ENCODE assay signal across 26 cellular contexts in genomic region chr1:26579662-26580061, GRCh38. TPM values are rescaled to one million over a fixed set of nuclear protein-coding genes. Genes with fewer than 3 reads are reported as not detected.
A peak's percentile ranks its signal among the peaks of the same experiment; 100 is the strongest.
DNase-seq lines count a peak whose midpoint lies in the region; ATAC-seq and TF ChIP-seq lines count a peak whose summit lies in the region.
"Had no signal": no experiment of that assay in that cellular context is flagged by ENCODE, and none has a peak within 500 bp of the region (broad histone marks: within the 10 kb centered on the region; RNA-seq: fewer than 3 reads in every experiment).

No MANE protein-coding gene starts in this region.

- H3K9me3 ChIP-seq in CD8-positive, alpha-beta T cell (ENCODE audit: low read length): no peaks in the 10 kb centered on the region
- H3K9me3 ChIP-seq: adrenal gland, body of pancreas, gastroesophageal sphincter, HAP-1, MG63, Peyer's patch, psoas muscle, tibial nerve had no signal

- POLR2A ChIA-PET in CD8-positive, alpha-beta T cell (lab: Charles Lee): no interaction called here

- no peak overlapping the region for H3K4me3 ChIP-seq in CD8-positive, alpha-beta T cell (ENCODE audit: low read depth, low read length)
- H3K4me3 ChIP-seq: adrenal gland, body of pancreas, gastroesophageal sphincter, HAP-1, MG63, Peyer's patch, psoas muscle, tibial nerve had no signal

- H3K36me3 Mint-ChIP-seq in activated CD4-positive, alpha-beta T cell treated with anti-CD3 and anti-CD28 coated beads, Interleukin-2, amount 10 ng/mL, durations not matched to agents 24 days and 14 days (ENCODE audit: low read depth): peaks cover 27% of the 10 kb centered on the region
- peaks cover 16% of the 10 kb centered on the region for H3K36me3 Mint-ChIP-seq in CD8-positive, alpha-beta T cell
- peaks cover 0 to 9% of the 10 kb centered on the region in 2 donors for H3K36me3 Mint-ChIP-seq in activated T-cell treated with anti-CD3 and anti-CD28 coated beads, Interleukin-2, amount 50 U/mL, for 72 hours (ENCODE audit: insufficient read depth in 2 of 2)
- peaks cover 2% of the 10 kb centered on the region for H3K36me3 Mint-ChIP-seq in nephron progenitor cell (ENCODE audit: low read depth)

- no peak for TF ChIP-seq CTCF in CD8-positive, alpha-beta T cell (IDR thresholded peaks at IDR 0.05)
- TF ChIP-seq CTCF in nephron progenitor cell (IDR thresholded peaks at IDR 0.05): no peak

- ATAC-seq in CD8-positive, alpha-beta T cell: no peak
- no peak for ATAC-seq in activated T-cell treated with anti-CD3 and anti-CD28 coated beads, Interleukin-2, amount 50 U/mL, for 72 hours (replicated peaks in 1 of 2)
- ATAC-seq: body of pancreas, gastroesophageal sphincter, psoas muscle had no signal

- intact Hi-C loops in activated CD4-positive, alpha-beta T cell treated with anti-CD3 and anti-CD28 coated beads, Interleukin-2, amount 10 ng/mL, durations not matched to agents 24 days and 14 days (cut with micrococcal nuclease): loop anchor here (1.0 to 5.0 kb wide), 7 partner anchors 9 to 302 kb away; partner anchors contain the start of gene HMGN2
- intact Hi-C loops in CD8-positive, alpha-beta T cell (cut with DNase I, micrococcal nuclease): no loop called here

- peak overlapping the region; percentile 88 for H3K27ac Mint-ChIP-seq in activated CD4-positive, alpha-beta T cell treated with anti-CD3 and anti-CD28 coated beads, Interleukin-2, amount 10 ng/mL, durations not matched to agents 24 days and 14 days
- peak overlapping the region; percentile 15 for H3K27ac Mint-ChIP-seq in CD8-positive, alpha-beta T cell
- peak overlapping the region; percentile 47 for H3K27ac Mint-ChIP-seq in activated T-cell treated with anti-CD3 and anti-CD28 coated beads, Interleukin-2, amount 50 U/mL, for 72 hours
- peak overlapping the region; percentile 9 for H3K27ac Mint-ChIP-seq in nephron progenitor cell
- H3K27ac Mint-ChIP-seq: B cell had no signal

- no peak overlapping the region for H3K27ac ChIP-seq in CD8-positive, alpha-beta T cell (ENCODE audit: low read depth, low read length)
- H3K27ac ChIP-seq: adrenal gland, body of pancreas, gastroesophageal sphincter, Peyer's patch, psoas muscle, tibial nerve had no signal

- peaks cover 70% of the 10 kb centered on the region for H3K4me1 Mint-ChIP-seq in activated CD4-positive, alpha-beta T cell treated with anti-CD3 and anti-CD28 coated beads, Interleukin-2, amount 10 ng/mL, durations not matched to agents 24 days and 14 days
- H3K4me1 Mint-ChIP-seq in CD8-positive, alpha-beta T cell (ENCODE audit: low read depth): peaks cover 8% of the 10 kb centered on the region
- H3K4me1 Mint-ChIP-seq in activated T-cell treated with anti-CD3 and anti-CD28 coated beads, Interleukin-2, amount 50 U/mL, for 72 hours (ENCODE audit: low read depth): peaks cover 89% of the 10 kb centered on the region
- peaks cover 5% of the 10 kb centered on the region for H3K4me1 Mint-ChIP-seq in nephron progenitor cell
- H3K4me1 Mint-ChIP-seq: B cell had no signal

- no peaks in the 10 kb centered on the region for H3K4me1 ChIP-seq in CD8-positive, alpha-beta T cell (ENCODE audit: insufficient read depth, low read length)
- H3K4me1 ChIP-seq: body of pancreas, HAP-1, Peyer's patch, psoas muscle had no signal

- H3K27me3 Mint-ChIP-seq in activated CD4-positive, alpha-beta T cell treated with anti-CD3 and anti-CD28 coated beads, Interleukin-2, amount 10 ng/mL, durations not matched to agents 24 days and 14 days: peaks cover 2% of the 10 kb centered on the region
- H3K27me3 Mint-ChIP-seq in CD8-positive, alpha-beta T cell (ENCODE audit: low read depth): no peaks in the 10 kb centered on the region
- H3K27me3 Mint-ChIP-seq in activated T-cell treated with anti-CD3 and anti-CD28 coated beads, Interleukin-2, amount 50 U/mL, for 72 hours (ENCODE audit: low read depth): no peaks in the 10 kb centered on the region
- peaks cover 10% of the 10 kb centered on the region for H3K27me3 Mint-ChIP-seq in nephron progenitor cell (ENCODE audit: low read depth, poor library complexity)
- H3K27me3 Mint-ChIP-seq: B cell had no signal

- no peaks in the 10 kb centered on the region for H3K27me3 ChIP-seq in CD8-positive, alpha-beta T cell (ENCODE audit: insufficient read depth, low read length)
- H3K27me3 ChIP-seq: adrenal gland, body of pancreas, gastroesophageal sphincter, MG63, Peyer's patch, tibial nerve had no signal

- no peak for DNase-seq in activated CD4-positive, alpha-beta T cell treated with anti-CD3 and anti-CD28 coated beads, Interleukin-2, amount 10 ng/mL, durations not matched to agents 24 days and 14 days
- DNase-seq in activated CD4-positive, alpha-beta T cell treated with anti-CD3 and anti-CD28 coated beads for 48 hours: no peak
- no peak for DNase-seq in CD8-positive, alpha-beta T cell
- DNase-seq in activated T-cell treated with anti-CD3 and anti-CD28 coated beads, Interleukin-2, amount 50 U/mL, for 72 hours: no peak
- DNase-seq in nephron progenitor cell: no peak
- DNase-seq in NCI-H1092 (lab: John Stamatoyannopoulos, UW): no peak
- DNase-seq in activated CD8-positive, alpha-beta memory T cell treated with anti-CD3 and anti-CD28 coated beads for 24 hours: no peak
- DNase-seq in 8988T: no peak
- DNase-seq: activated CD4-positive, CD25-positive, alpha-beta regulatory T cell; adrenal gland; body of pancreas; CD8-positive, alpha-beta memory T cell; DMS153; hippocampal formation; KBM-7; MG63; NCI-H1417; NCI-H2081; NCI-H226; Peyer's patch; psoas muscle; SHP77 treated with DMSO at 0.1 percent for 48 hours had no signal

- H3K36me3 ChIP-seq in CD8-positive, alpha-beta T cell (ENCODE audit: insufficient read depth, low read length): peaks cover 4% of the 10 kb centered on the region
- H3K36me3 ChIP-seq: adrenal gland, gastroesophageal sphincter, HAP-1, MG63, tibial nerve had no signal

- peak overlapping the region; percentile 34 for H3K4me3 Mint-ChIP-seq in activated CD4-positive, alpha-beta T cell treated with anti-CD3 and anti-CD28 coated beads, Interleukin-2, amount 10 ng/mL, durations not matched to agents 24 days and 14 days
- H3K4me3 Mint-ChIP-seq in CD8-positive, alpha-beta T cell: no peak overlapping the region
- H3K4me3 Mint-ChIP-seq in activated T-cell treated with anti-CD3 and anti-CD28 coated beads, Interleukin-2, amount 50 U/mL, for 72 hours: peak overlapping the region; percentile 11 to 60
- no peak overlapping the region for H3K4me3 Mint-ChIP-seq in nephron progenitor cell
- H3K4me3 Mint-ChIP-seq: B cell; CD8-positive, alpha-beta memory T cell had no signal

- no peaks in the 10 kb centered on the region for H3K9me3 Mint-ChIP-seq in activated CD4-positive, alpha-beta T cell treated with anti-CD3 and anti-CD28 coated beads, Interleukin-2, amount 10 ng/mL, durations not matched to agents 24 days and 14 days
- no peaks in the 10 kb centered on the region for H3K9me3 Mint-ChIP-seq in CD8-positive, alpha-beta T cell
- H3K9me3 Mint-ChIP-seq in activated T-cell treated with anti-CD3 and anti-CD28 coated beads, Interleukin-2, amount 50 U/mL, for 72 hours: no peaks in the 10 kb centered on the region
- no peaks in the 10 kb centered on the region for H3K9me3 Mint-ChIP-seq in nephron progenitor cell
- H3K9me3 Mint-ChIP-seq: CD8-positive, alpha-beta memory T cell had no signal

- CTCF ChIA-PET in CD8-positive, alpha-beta T cell (lab: Charles Lee): no interaction called here

RNA-seq across cellular contexts. Expression of gene RPS6KA1, which starts 50.1 kb away (rescaled TPM):
- total RNA-seq in activated CD4-positive, alpha-beta T cell treated with anti-CD3 and anti-CD28 coated beads, Interleukin-2, amount 10 ng/mL, durations not matched to agents 24 days and 14 days: 264 and 277 TPM in 2 replicates
- 10 to 100 TPM; 25.8 to 30.3 TPM for total RNA-seq in CD8-positive, alpha-beta T cell
- 100 to 1,000 TPM; 154 to 163 TPM for total RNA-seq in activated T-cell treated with anti-CD3 and anti-CD28 coated beads, Interleukin-2, amount 50 U/mL, for 72 hours

Comparison
In these comparisons a context has a peak if more than half of its experiments do, and no peak if none do; other contexts are left out.
1. H3K27ac Mint-ChIP-seq: peak in every context shown above with its lines; median percentile 88 in activated CD4-positive, alpha-beta T cell treated with anti-CD3 and anti-CD28 coated beads, Interleukin-2, amount 10 ng/mL, durations not matched to agents 24 days and 14 days; 47 in activated T-cell treated with anti-CD3 and anti-CD28 coated beads, Interleukin-2, amount 50 U/mL, for 72 hours; 15 in CD8-positive, alpha-beta T cell; 9 in nephron progenitor cell.
2. H3K4me3 Mint-ChIP-seq: peak in activated CD4-positive, alpha-beta T cell treated with anti-CD3 and anti-CD28 coated beads, Interleukin-2, amount 10 ng/mL, durations not matched to agents 24 days and 14 days (single experiment) and activated T-cell treated with anti-CD3 and anti-CD28 coated beads, Interleukin-2, amount 50 U/mL, for 72 hours (2 of 2); none in CD8-positive, alpha-beta T cell (single experiment) and nephron progenitor cell (single experiment).